20 cellular contexts compared by ENCODE assay signal in genomic region chr6:128822271-128822670, GRCh38.
DNase-seq lines count a peak whose midpoint lies in the region; ATAC-seq and TF ChIP-seq lines count a peak whose summit lies in the region.
"Had no signal": no experiment of that assay in that cellular context is flagged by ENCODE, and none has a peak within 500 bp of the region (broad histone marks: within the 10 kb centered on the region; RNA-seq: fewer than 3 reads in every experiment).

No MANE protein-coding gene starts in this region.

- H3K27me3 ChIP-seq in ovary (no peaks in the 10 kb centered on the region), esophagus squamous epithelium (no peaks in the 10 kb centered on the region), gastroesophageal sphincter (no peaks in the 10 kb centered on the region)

- DNase-seq in HCEC 1CT (peak; percentile 72), amniotic epithelial cell (ENCODE audit: low read depth) (peak; percentile 63), fibroblast of peridontal ligament (ENCODE audit: extremely low read depth) (peak; percentile 53), ovary (peak; percentile 23 to 59 (median 47)), NCI-H2107 (lab: John Stamatoyannopoulos, UW) (no peak), esophagus squamous epithelium (lab: John Stamatoyannopoulos, UW) (no peak)
- DNase-seq: activated CD4-positive, alpha-beta T cell treated with anti-CD3 and anti-CD28 coated beads for 4 hours; DND-41; glutamatergic neuron; NCI-H1436 treated with DMSO at 0.1 percent for 48 hours; NCI-H2171 treated with DMSO at 0.1 percent for 48 hours; SIG-M5; stimulated activated CD4-positive, alpha-beta T cell treated with anti-CD3 and anti-CD28 coated beads, Interleukin-12 subunit alpha, Interleukin-12 subunit beta, amount 100 ng/mL, for 4 hours; T-cell; trophoblast cell had no signal

- TF ChIP-seq CTCF in ovary (IDR thresholded peaks at IDR 0.05) (no peak), esophagus squamous epithelium (IDR thresholded peaks at IDR 0.05) (no peak), gastroesophageal sphincter (IDR thresholded peaks at IDR 0.05) (no peak)

- H3K36me3 ChIP-seq in ovary (no peaks in the 10 kb centered on the region), esophagus squamous epithelium (no peaks in the 10 kb centered on the region), gastroesophageal sphincter (no peaks in the 10 kb centered on the region)

- 9 to 30% (median 18%) methylated on average over 3 of the region's 3 CpGs for WGBS in ovary, 3 donors
- WGBS in esophagus squamous epithelium, 2 donors = 59 to 80% methylated on average over 3 of the region's 3 CpGs
- WGBS in gastroesophageal sphincter (ENCODE audit: low coverage in 1 of 2), 2 donors = 30 to 60% methylated on average over 3 of the region's 3 CpGs

- H3K9me3 ChIP-seq in ovary (no peaks in the 10 kb centered on the region), esophagus squamous epithelium (no peaks in the 10 kb centered on the region), gastroesophageal sphincter (no peaks in the 10 kb centered on the region)

- H3K4me1 ChIP-seq in ovary (ENCODE audit: insufficient read depth) (no peaks in the 10 kb centered on the region), esophagus squamous epithelium (no peaks in the 10 kb centered on the region), gastroesophageal sphincter (no peaks in the 10 kb centered on the region)

- TF ChIP-seq POLR2A in ovary (IDR thresholded peaks at IDR 0.05) (no peak), esophagus squamous epithelium (IDR thresholded peaks at IDR 0.05) (no peak), gastroesophageal sphincter (IDR thresholded peaks at IDR 0.05) (no peak)

- H3K27ac ChIP-seq in ovary (no peak overlapping the region), esophagus squamous epithelium (no peak overlapping the region), gastroesophageal sphincter (no peak overlapping the region)
- H3K27ac ChIP-seq: epithelial cell of prostate had no signal

- H3K4me3 ChIP-seq in ovary (no peak overlapping the region), esophagus squamous epithelium (no peak overlapping the region), gastroesophageal sphincter (no peak overlapping the region)

- intact Hi-C loops in ovary (cut with DNase I) = no loop called here
- intact Hi-C loops in esophagus squamous epithelium (cut with DNase I) = no loop called here

- TF ChIP-seq EP300 in ovary (IDR thresholded peaks at IDR 0.05) (no peak), gastroesophageal sphincter (IDR thresholded peaks at IDR 0.05) (no peak)

- ATAC-seq in gastroesophageal sphincter (no peak), HG02623 (IDR thresholded peaks at IDR 0.05; ENCODE audit: unreplicated experiment) (no peak)
- ATAC-seq: activated naive CD4-positive, alpha-beta T cell treated with anti-CD3 and anti-CD28 coated beads, Interleukin-2, amount 50 U/mL, for 72 hours; left lobe of liver; T-cell had no signal

Comparison
In these comparisons a context has a peak if more than half of its experiments do, and no peak if none do; other contexts are left out.
1. DNase-seq: peak in HCEC 1CT (single experiment), amniotic epithelial cell (single experiment), fibroblast of peridontal ligament (single experiment) and ovary (5 of 5); none in NCI-H2107 (single experiment) and esophagus squamous epithelium (single experiment).